24 cellular contexts compared by ENCODE assay signal in the genomic region with DNA sequence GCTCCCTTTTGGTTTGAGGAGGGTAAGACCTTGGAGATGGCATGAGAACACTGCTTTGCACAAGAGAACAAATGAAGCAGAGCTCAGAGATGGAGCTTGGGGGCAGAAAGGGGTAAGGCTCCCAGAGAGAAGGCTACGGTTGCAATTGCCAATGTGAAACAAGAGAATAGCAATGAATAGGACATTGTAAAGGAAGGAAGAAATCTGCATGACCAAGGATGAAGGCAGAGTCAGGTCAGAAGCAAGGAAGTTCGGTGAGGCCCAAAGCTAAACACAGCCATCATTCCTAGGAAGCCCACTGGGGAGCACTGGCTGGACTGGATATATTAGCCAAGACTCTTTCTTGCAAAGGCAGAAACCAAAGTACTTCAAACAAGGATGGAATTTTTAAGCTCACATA.
"Had no signal": no experiment of that assay in that cellular context is flagged by ENCODE, and none has a peak within 500 bp of the region (broad histone marks: within the 10 kb centered on the region; RNA-seq: fewer than 3 reads in every experiment).

No MANE protein-coding gene starts in this region.

- H3K4me1 Mint-ChIP-seq: activated naive CD4-positive, alpha-beta T cell treated with anti-CD3 and anti-CD28 coated beads, Interleukin-2, amount 50 U/mL, for 24 hours; central memory CD8-positive, alpha-beta T cell had no signal

- H3K36me3 Mint-ChIP-seq: activated naive CD4-positive, alpha-beta T cell treated with anti-CD3 and anti-CD28 coated beads, Interleukin-2, amount 50 U/mL, for 24 hours had no signal

- H3K4me1 ChIP-seq: SJSA1 had no signal

- H3K27ac ChIP-seq: SJSA1 had no signal

- H3K4me3 Mint-ChIP-seq: activated CD8-positive, alpha-beta T cell treated with anti-CD3 and anti-CD28 coated beads, Interleukin-2, amount 10 ng/mL, durations not matched to agents 7 days and 5 days; activated naive CD4-positive, alpha-beta T cell treated with anti-CD3 and anti-CD28 coated beads, Interleukin-2, amount 50 U/mL, for 24 hours; activated T-cell treated with anti-CD3 and anti-CD28 coated beads, Interleukin-2, amount 50 U/mL, for 24 hours; activated T-helper 1 cell treated with anti-CD3 and anti-CD28 coated beads, Interleukin-12 subunit alpha, Interleukin-12 subunit beta, Interleukin-2, Interleukin-4 antibody, amounts not matched to agents 30 ng/mL and 10 ng/mL and 1 ng/mL, durations not matched to agents 14 hours and 24 hours and 36 hours; central memory CD8-positive, alpha-beta T cell; T-helper 1 cell treated with Interleukin-12 subunit alpha and Interleukin-12 subunit beta and Interleukin-4 antibody, amounts not matched to agents 30 μg/mL and 1 μg/mL, for 36 hours had no signal

- H3K27me3 ChIP-seq: MG63, SJSA1 had no signal

- FAIRE-seq: bronchial epithelial cell, RCC 7860 had no signal

- H3K27me3 Mint-ChIP-seq: activated T-cell treated with anti-CD3 and anti-CD28 coated beads, Interleukin-2, amount 50 U/mL, for 24 hours; central memory CD8-positive, alpha-beta T cell had no signal

- DNase-seq: activated CD4-positive, alpha-beta T cell treated with anti-CD3 and anti-CD28 coated beads for 48 hours; activated CD4-positive, alpha-beta T cell treated with anti-CD3 and anti-CD28 coated beads, Interleukin-2, amount 50 U/mL, for 4 hours; activated CD4-positive, CD25-positive, alpha-beta regulatory T cell treated with anti-CD3 and anti-CD28 coated beads, Interleukin-2, amount 50 U/mL, for 72 hours; activated CD8-positive, alpha-beta T cell treated with anti-CD3 and anti-CD28 coated beads, Interleukin-2, amount 10 ng/mL, durations not matched to agents 7 days and 5 days; activated effector memory CD4-positive, alpha-beta T cell treated with Interleukin-2 at 50 U/mL for 16 hours; activated naive CD4-positive, alpha-beta T cell; activated T-cell treated with anti-CD3 and anti-CD28 coated beads, Interleukin-2, amount 50 U/mL, for 24 hours; aorta; MG63; NCI-H1105 treated with DMSO at 0.1 percent for 48 hours; NCI-H1436 treated with DMSO at 0.1 percent for 48 hours; NCI-H187; NCI-H2081; NCI-H510A treated with DMSO at 0.1 percent for 48 hours; PC-3; SHP77 had no signal

- ATAC-seq: activated CD8-positive, alpha-beta T cell treated with anti-CD3 and anti-CD28 coated beads, Interleukin-2, amount 10 ng/mL, durations not matched to agents 7 days and 5 days; PC-3; SK-N-SH treated with all-trans-retinoic acid at 6 μM for 48 hours had no signal

- H3K4me3 ChIP-seq: MG63, SJSA1 had no signal

- H3K9me3 ChIP-seq: MG63, SJSA1 had no signal

- H3K27ac Mint-ChIP-seq: activated CD8-positive, alpha-beta T cell treated with anti-CD3 and anti-CD28 coated beads, Interleukin-2, amount 10 ng/mL, durations not matched to agents 7 days and 5 days; activated naive CD4-positive, alpha-beta T cell treated with anti-CD3 and anti-CD28 coated beads, Interleukin-2, amount 50 U/mL, for 24 hours; activated T-cell treated with anti-CD3 and anti-CD28 coated beads, Interleukin-2, amount 50 U/mL, for 24 hours; activated T-helper 1 cell treated with anti-CD3 and anti-CD28 coated beads, Interleukin-12 subunit alpha, Interleukin-12 subunit beta, Interleukin-2, Interleukin-4 antibody, amounts not matched to agents 30 ng/mL and 10 ng/mL and 1 ng/mL, durations not matched to agents 14 hours and 24 hours and 36 hours; T-helper 1 cell treated with Interleukin-12 subunit alpha and Interleukin-12 subunit beta and Interleukin-4 antibody, amounts not matched to agents 30 μg/mL and 1 μg/mL, for 36 hours had no signal

- H3K9me3 Mint-ChIP-seq: activated naive CD4-positive, alpha-beta T cell treated with anti-CD3 and anti-CD28 coated beads, Interleukin-2, amount 50 U/mL, for 24 hours; activated T-cell treated with anti-CD3 and anti-CD28 coated beads, Interleukin-2, amount 50 U/mL, for 24 hours; activated T-helper 1 cell treated with anti-CD3 and anti-CD28 coated beads, Interleukin-12 subunit alpha, Interleukin-12 subunit beta, Interleukin-2, Interleukin-4 antibody, amounts not matched to agents 30 ng/mL and 10 ng/mL and 1 ng/mL, durations not matched to agents 14 hours and 24 hours and 36 hours; T-helper 1 cell treated with Interleukin-12 subunit alpha and Interleukin-12 subunit beta and Interleukin-4 antibody, amounts not matched to agents 30 μg/mL and 1 μg/mL, for 36 hours had no signal

- H3K36me3 ChIP-seq: MG63, SJSA1 had no signal
